Comparison of ENCODE assay signal across 8 cellular contexts in the genomic region with DNA sequence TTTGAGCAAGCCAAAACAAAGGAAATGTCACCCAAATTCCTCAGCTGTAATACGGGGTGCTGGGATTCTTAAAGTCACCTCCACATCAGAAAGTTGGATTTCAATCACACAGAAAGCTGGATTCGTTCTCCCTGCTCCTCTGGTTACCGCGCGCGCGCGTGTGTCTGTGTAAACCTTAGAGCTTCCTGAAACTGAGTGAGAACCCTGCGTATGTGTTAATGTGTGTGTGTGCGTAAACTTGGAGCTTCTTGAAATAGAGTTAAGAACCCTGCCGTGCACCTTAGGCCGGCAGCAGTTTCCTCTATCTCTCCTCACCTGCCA. TPM values are rescaled to one million over a fixed set of nuclear protein-coding genes. Genes with fewer than 3 reads are reported as not detected.
DNase-seq lines count a peak whose midpoint lies in the region; ATAC-seq and TF ChIP-seq lines count a peak whose summit lies in the region.

No MANE protein-coding gene starts in this region.

- peak overlapping the region; percentile 89 for H3K4me3 Mint-ChIP-seq in activated T-cell treated with anti-CD3 and anti-CD28 coated beads, Interleukin-2, amount 50 U/mL, for 24 hours

- H3K36me3 ChIP-seq in adipocyte (ENCODE audit: control insufficient read depth, insufficient read depth, low read length, severe bottlenecking) = peaks cover 6% of the 10 kb centered on the region
- no peaks in the 10 kb centered on the region for H3K36me3 ChIP-seq in iPS-18a (ENCODE audit: control insufficient read depth, low read depth, low read length)
- H3K36me3 ChIP-seq in smooth muscle cell (ENCODE audit: low read depth) = no peaks in the 10 kb centered on the region

- no peaks in the 10 kb centered on the region for H3K27me3 Mint-ChIP-seq in activated T-cell treated with anti-CD3 and anti-CD28 coated beads, Interleukin-2, amount 50 U/mL, for 24 hours

- peak overlapping the region; percentile 86 for H3K4me2 ChIP-seq in smooth muscle cell

- peak overlapping the region; percentile 88 for H3K4me3 ChIP-seq in adipocyte (ENCODE audit: low read length)
- H3K4me3 ChIP-seq in iPS-18a (ENCODE audit: low read length) = peak overlapping the region; percentile 73
- peak overlapping the region; percentile 85 for H3K4me3 ChIP-seq in smooth muscle cell

- peak overlapping the region; percentile 96 for H2AFZ ChIP-seq in smooth muscle cell (ENCODE audit: low read depth)

- H4K20me1 ChIP-seq in smooth muscle cell (ENCODE audit: low read depth) = no peaks in the 10 kb centered on the region

- no peak for ATAC-seq in GM21390 (IDR thresholded peaks at IDR 0.05; ENCODE audit: unreplicated experiment)

- H3K9me3 Mint-ChIP-seq in activated T-cell treated with anti-CD3 and anti-CD28 coated beads, Interleukin-2, amount 50 U/mL, for 24 hours = peaks cover 3% of the 10 kb centered on the region

- no peak for DNase-seq in activated T-cell treated with anti-CD3 and anti-CD28 coated beads, Interleukin-2, amount 50 U/mL, for 24 hours
- DNase-seq in activated T-cell treated with anti-CD3 and anti-CD28 coated beads for 4 hours (no peak), LoVo (ENCODE audit: low spot score) (peak; percentile 6), adipocyte (ENCODE audit: low read depth) (peak; percentile 69), smooth muscle cell (lab: John Stamatoyannopoulos, UW; ENCODE audit: unreplicated experiment) (no peak), SHP77 (lab: John Stamatoyannopoulos, UW) (no peak)

- 9% methylated on average over 12 of the region's 12 CpGs for WGBS in smooth muscle cell (ENCODE audit: low lambda C conversion rate)

- peak overlapping the region; percentile 93 for H3K27ac Mint-ChIP-seq in activated T-cell treated with anti-CD3 and anti-CD28 coated beads, Interleukin-2, amount 50 U/mL, for 24 hours

- peak overlapping the region; percentile 84 for H3K9ac ChIP-seq in adipocyte (ENCODE audit: low read length)
- peak overlapping the region; percentile 82 for H3K9ac ChIP-seq in iPS-18a (ENCODE audit: low read length)
- peak overlapping the region; percentile 97 for H3K9ac ChIP-seq in smooth muscle cell (ENCODE audit: low read depth)

- no peaks in the 10 kb centered on the region for H3K9me3 ChIP-seq in adipocyte (ENCODE audit: control insufficient read depth, low read length)
- no peaks in the 10 kb centered on the region for H3K9me3 ChIP-seq in iPS-18a (ENCODE audit: control insufficient read depth, low read depth, low read length)
- H3K9me3 ChIP-seq in smooth muscle cell (replicated peaks; ENCODE audit: low read depth) = no peaks in the 10 kb centered on the region

- no peaks in the 10 kb centered on the region for H3K79me2 ChIP-seq in smooth muscle cell (ENCODE audit: low read depth)

- H3K4me1 ChIP-seq in adipocyte (ENCODE audit: control insufficient read depth, insufficient read depth, low read length) (peaks cover 13% of the 10 kb centered on the region), iPS-18a (ENCODE audit: control insufficient read depth, low read depth, low read length) (no peaks in the 10 kb centered on the region), smooth muscle cell (ENCODE audit: low read depth) (peaks cover 6% of the 10 kb centered on the region)

- H3K4me1 Mint-ChIP-seq in activated T-cell treated with anti-CD3 and anti-CD28 coated beads, Interleukin-2, amount 50 U/mL, for 24 hours (ENCODE audit: low read depth) = peaks cover 20% of the 10 kb centered on the region

- no peak for TF ChIP-seq CTCF in smooth muscle cell (IDR thresholded peaks at IDR 0.05; ENCODE audit: borderline replicate concordance, insufficient read depth, poor library complexity, severe bottlenecking)

- H3K36me3 Mint-ChIP-seq in activated T-cell treated with anti-CD3 and anti-CD28 coated beads, Interleukin-2, amount 50 U/mL, for 24 hours (ENCODE audit: low read depth) = peaks cover 12% of the 10 kb centered on the region

- H3K27me3 ChIP-seq in adipocyte (replicated peaks; ENCODE audit: control insufficient read depth, insufficient read depth, low read length) (peaks cover 8% of the 10 kb centered on the region), iPS-18a (ENCODE audit: control insufficient read depth, insufficient read depth, low read length) (peaks cover 46% of the 10 kb centered on the region), smooth muscle cell (ENCODE audit: low read depth) (peaks cover 24% of the 10 kb centered on the region)

- peak overlapping the region; percentile 24 for H3K27ac ChIP-seq in iPS-18a (ENCODE audit: low read length)
- H3K27ac ChIP-seq in smooth muscle cell (ENCODE audit: low read depth) = peak overlapping the region; percentile 89

- no peaks in the 10 kb centered on the region for H3F3A ChIP-seq in smooth muscle cell (ENCODE audit: low read depth)

RNA-seq across cellular contexts. Expression of gene LZTFL1, which starts 0.6 kb away (rescaled TPM):
- total RNA-seq in smooth muscle cell = 26.1 and 29.4 TPM in 2 replicates
- polyA plus RNA-seq in smooth muscle cell = 5.8 and 8.6 TPM in 2 replicates

RNA-seq across cellular contexts. Expression of gene CCR9, which starts 45.0 kb away (rescaled TPM):
- not detected in 2 replicates for total RNA-seq in smooth muscle cell
- polyA plus RNA-seq in smooth muscle cell = not detected in 2 replicates

RNA-seq across cellular contexts. Expression of gene SLC6A20, which starts 45.0 kb away (rescaled TPM):
- total RNA-seq in smooth muscle cell = 0.36 and 0.49 TPM in 2 replicates
- polyA plus RNA-seq in smooth muscle cell = 0.10 and 0.86 TPM in 2 replicates

Comparison
In these comparisons a context has a peak if more than half of its experiments do, and no peak if none do; other contexts are left out.
1. DNase-seq: peak in LoVo (single experiment) and adipocyte (single experiment); none in activated T-cell treated with anti-CD3 and anti-CD28 coated beads, Interleukin-2, amount 50 U/mL, for 24 hours (single experiment), activated T-cell treated with anti-CD3 and anti-CD28 coated beads for 4 hours (single experiment), smooth muscle cell (single experiment) and SHP77 (0 of 2).
2. Peak in every context shown above with its lines, with median percentiles within 50 percentile points of each other: H3K4me3 ChIP-seq and H3K9ac ChIP-seq.